1 cellular context compared by ENCODE assay signal in genomic region chr9:137194909-137195308, GRCh38.
TF ChIP-seq lines count a peak whose summit lies in the region.

No MANE protein-coding gene starts in this region.

TF ChIP-seq in K562, 482 proteins besides CTCF, POLR2A, EP300 and RAD21:
- TF ChIP-seq PHB2 (IDR thresholded peaks at IDR 0.05; ENCODE audit: low read depth) = no peak
- TF ChIP-seq ZNF263 (CRISPR knock-in tag; IDR thresholded peaks at IDR 0.05; ENCODE audit: borderline replicate concordance) = peak; percentile 33; the same call in 1 of the 2 replicates
- no peak for TF ChIP-seq CTCFL (IDR thresholded peaks at IDR 0.05; ENCODE audit: borderline replicate concordance, insufficient read depth, low read depth, low read length, poor library complexity, severe bottlenecking)
- no peak for TF ChIP-seq USF2 (CRISPR knock-in tag; IDR thresholded peaks at IDR 0.05)
